10 cellular contexts compared by ENCODE assay signal in the genomic region with DNA sequence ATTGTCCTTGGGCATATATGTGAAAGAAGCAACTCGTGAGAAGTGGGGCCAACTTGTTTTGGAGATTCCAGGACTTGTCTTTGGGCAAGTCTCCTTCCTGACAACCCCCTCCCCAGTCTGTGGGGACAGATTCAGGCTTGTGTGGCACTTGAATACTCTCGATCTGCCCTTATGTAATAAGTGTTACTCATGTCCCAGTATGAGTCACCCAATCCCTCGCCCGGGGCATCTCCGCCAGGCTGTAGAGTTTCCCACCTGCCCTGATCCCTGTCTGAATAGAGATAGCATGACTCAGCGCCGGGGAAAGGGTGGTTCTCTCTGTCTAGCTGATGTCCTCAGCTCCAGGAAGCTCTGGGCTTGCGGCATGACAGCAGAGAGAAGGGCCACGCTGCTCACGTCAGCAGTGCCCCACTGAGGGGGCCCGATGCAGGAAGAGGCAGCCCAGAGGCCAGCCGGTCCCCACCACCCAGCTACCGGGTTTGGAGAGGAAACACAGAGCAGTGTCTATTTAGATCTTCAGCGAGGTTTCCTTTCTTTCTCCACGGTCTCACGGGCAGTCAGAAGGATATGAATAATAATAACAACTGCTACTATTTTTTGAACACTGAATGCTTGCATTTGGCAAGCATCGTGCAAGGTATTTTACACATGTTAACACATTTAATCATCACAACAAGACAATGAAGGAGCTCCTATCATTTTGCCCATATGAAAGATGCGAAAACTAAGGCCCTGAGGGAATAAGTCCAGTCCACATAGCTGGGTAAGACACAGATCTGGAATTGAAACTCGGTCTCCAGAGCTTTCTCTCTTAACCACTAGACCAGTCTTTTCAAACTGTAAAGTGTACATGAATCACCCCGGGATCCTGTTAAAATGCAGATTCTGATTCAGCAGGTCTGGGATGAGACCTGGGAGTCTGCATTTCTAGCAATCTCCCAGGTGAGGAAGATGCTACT.
A peak's percentile ranks its signal among the peaks of the same experiment; 100 is the strongest.
DNase-seq lines count a peak whose midpoint lies in the region; ATAC-seq and TF ChIP-seq lines count a peak whose summit lies in the region.
"Had no signal": no experiment of that assay in that cellular context is flagged by ENCODE, and none has a peak within 500 bp of the region (broad histone marks: within the 10 kb centered on the region; RNA-seq: fewer than 3 reads in every experiment).

No MANE protein-coding gene starts in this region.

- peaks cover 0 to 2% (median 0%) of the 10 kb centered on the region in 7 donors for H3K9me3 Mint-ChIP-seq in CD14-positive monocyte
- H3K9me3 Mint-ChIP-seq in activated CD8-positive, alpha-beta T cell treated with anti-CD3 and anti-CD28 coated beads for 36 hours, result no peaks in the 10 kb centered on the region

- TF ChIP-seq CTCF in CD14-positive monocyte (IDR thresholded peaks at IDR 0.05) (no peak), epithelial cell of proximal tubule (conservative IDR thresholded peaks at IDR 0.05; ENCODE audit: low read depth, low read length) (no peak), omental fat pad (IDR thresholded peaks at IDR 0.05) (no peak), transverse colon (IDR thresholded peaks at IDR 0.05) (no peak)
- TF ChIP-seq CTCF in activated CD8-positive, alpha-beta T cell treated with anti-CD3 and anti-CD28 coated beads for 36 hours (IDR thresholded peaks at IDR 0.05), result no peak

- no peaks in the 10 kb centered on the region for H3K36me3 ChIP-seq in transverse colon
- H3K36me3 ChIP-seq: ovary had no signal

- no peak for TF ChIP-seq EP300 in transverse colon (IDR thresholded peaks at IDR 0.05; ENCODE audit: low read depth)

- ATAC-seq in GM21723 (IDR thresholded peaks at IDR 0.05; ENCODE audit: unreplicated experiment), result peak; percentile 87
- peak; percentile 96 for ATAC-seq in activated CD8-positive, alpha-beta T cell treated with anti-CD3 and anti-CD28 coated beads for 36 hours
- peak; percentile 79 for ATAC-seq in omental fat pad (ENCODE audit: low FRiP score)
- ATAC-seq in GM21381 (IDR thresholded peaks at IDR 0.05; ENCODE audit: unreplicated experiment), result no peak

- intact Hi-C loops in CD14-positive monocyte (cut with micrococcal nuclease) (no loop called here), transverse colon (cut with DNase I; ENCODE audit: low total_unique reads) (no loop called here)
- intact Hi-C loops in activated CD8-positive, alpha-beta T cell treated with anti-CD3 and anti-CD28 coated beads for 36 hours (cut with micrococcal nuclease), result no loop called here

- H3K4me3 Mint-ChIP-seq in CD14-positive monocyte, result peak overlapping the region in 1 of 2 donors; percentile 67
- H3K4me3 Mint-ChIP-seq in activated CD8-positive, alpha-beta T cell treated with anti-CD3 and anti-CD28 coated beads for 36 hours, result peak overlapping the region; percentile 46

- DNase-seq in CD14-positive monocyte (ENCODE audit: low spot score) (peak; percentile 45), MV-4-11 (lab: John Stamatoyannopoulos, UW) (peak; percentile 80), epithelial cell of proximal tubule (ENCODE audit: low read depth) (peak; percentile 86), omental fat pad (ENCODE audit: low spot score) (peak; percentile 27), transverse colon (peak; percentile 40)
- DNase-seq in activated CD8-positive, alpha-beta T cell treated with anti-CD3 and anti-CD28 coated beads for 36 hours, result peak; percentile 82

- 49 to 81% methylated on average over 4 to 20 of the region's 20 CpGs for WGBS in transverse colon (ENCODE audit: low coverage in 1 of 2), 2 donors

- no peaks in the 10 kb centered on the region for H3K36me3 Mint-ChIP-seq in CD14-positive monocyte
- H3K36me3 Mint-ChIP-seq in activated CD8-positive, alpha-beta T cell treated with anti-CD3 and anti-CD28 coated beads for 36 hours (ENCODE audit: low read depth), result no peaks in the 10 kb centered on the region

- peaks cover 8% of the 10 kb centered on the region for H3K4me1 Mint-ChIP-seq in CD14-positive monocyte
- peaks cover 11% of the 10 kb centered on the region for H3K4me1 Mint-ChIP-seq in activated CD8-positive, alpha-beta T cell treated with anti-CD3 and anti-CD28 coated beads for 36 hours (ENCODE audit: low read depth)

- H3K27ac Mint-ChIP-seq in CD14-positive monocyte, result no peak overlapping the region
- peak overlapping the region; percentile 29 for H3K27ac Mint-ChIP-seq in activated CD8-positive, alpha-beta T cell treated with anti-CD3 and anti-CD28 coated beads for 36 hours

- TF ChIP-seq POLR2A in transverse colon (IDR thresholded peaks at IDR 0.05), result no peak

- H3K4me1 ChIP-seq in transverse colon, result peaks cover 0 to 6% (median 0%) of the 10 kb centered on the region in 4 donors

- H3K4me3 ChIP-seq in epithelial cell of proximal tubule (ENCODE audit: low read depth, low read length) (no peak overlapping the region), transverse colon (no peak overlapping the region)
- H3K4me3 ChIP-seq: ovary had no signal

- POLR2A ChIA-PET in activated CD8-positive, alpha-beta T cell treated with anti-CD3 and anti-CD28 coated beads for 36 hours (lab: Charles Lee), result no interaction called here

- CTCF ChIA-PET in activated CD8-positive, alpha-beta T cell treated with anti-CD3 and anti-CD28 coated beads for 36 hours (lab: Charles Lee), result no interaction called here

- no peak overlapping the region for H3K27ac ChIP-seq in transverse colon
- H3K27ac ChIP-seq: HL-60, ovary had no signal

- H3K27me3 ChIP-seq in transverse colon, result no peaks in the 10 kb centered on the region
- H3K27me3 ChIP-seq: ovary had no signal

- H3K9me3 ChIP-seq in transverse colon, result no peaks in the 10 kb centered on the region
- H3K9me3 ChIP-seq: ovary had no signal

- H3K27me3 Mint-ChIP-seq in CD14-positive monocyte (ENCODE audit: low read depth in 3 of 3), result no peaks in the 10 kb centered on the region
- peaks cover 2% of the 10 kb centered on the region for H3K27me3 Mint-ChIP-seq in activated CD8-positive, alpha-beta T cell treated with anti-CD3 and anti-CD28 coated beads for 36 hours

- in situ Hi-C loops in transverse colon (cut with MboI; ENCODE audit: low pct_ligation_motif_present in 1 of 4, low pct_unique_long_range_greater_than_20kb in 1 of 4, low sequenced_read_pairs in 3 of 4), result no loop called here

Comparison
In these comparisons a context has a peak if more than half of its experiments do, and no peak if none do; other contexts are left out.
1. DNase-seq: peak in every context shown above with its lines; median percentile 86 in epithelial cell of proximal tubule; 82 in activated CD8-positive, alpha-beta T cell treated with anti-CD3 and anti-CD28 coated beads for 36 hours; 80 in MV-4-11; 45 in CD14-positive monocyte; 40 in transverse colon; 27 in omental fat pad.